ENCODE assay signal across 1 cellular context in the genomic region with DNA sequence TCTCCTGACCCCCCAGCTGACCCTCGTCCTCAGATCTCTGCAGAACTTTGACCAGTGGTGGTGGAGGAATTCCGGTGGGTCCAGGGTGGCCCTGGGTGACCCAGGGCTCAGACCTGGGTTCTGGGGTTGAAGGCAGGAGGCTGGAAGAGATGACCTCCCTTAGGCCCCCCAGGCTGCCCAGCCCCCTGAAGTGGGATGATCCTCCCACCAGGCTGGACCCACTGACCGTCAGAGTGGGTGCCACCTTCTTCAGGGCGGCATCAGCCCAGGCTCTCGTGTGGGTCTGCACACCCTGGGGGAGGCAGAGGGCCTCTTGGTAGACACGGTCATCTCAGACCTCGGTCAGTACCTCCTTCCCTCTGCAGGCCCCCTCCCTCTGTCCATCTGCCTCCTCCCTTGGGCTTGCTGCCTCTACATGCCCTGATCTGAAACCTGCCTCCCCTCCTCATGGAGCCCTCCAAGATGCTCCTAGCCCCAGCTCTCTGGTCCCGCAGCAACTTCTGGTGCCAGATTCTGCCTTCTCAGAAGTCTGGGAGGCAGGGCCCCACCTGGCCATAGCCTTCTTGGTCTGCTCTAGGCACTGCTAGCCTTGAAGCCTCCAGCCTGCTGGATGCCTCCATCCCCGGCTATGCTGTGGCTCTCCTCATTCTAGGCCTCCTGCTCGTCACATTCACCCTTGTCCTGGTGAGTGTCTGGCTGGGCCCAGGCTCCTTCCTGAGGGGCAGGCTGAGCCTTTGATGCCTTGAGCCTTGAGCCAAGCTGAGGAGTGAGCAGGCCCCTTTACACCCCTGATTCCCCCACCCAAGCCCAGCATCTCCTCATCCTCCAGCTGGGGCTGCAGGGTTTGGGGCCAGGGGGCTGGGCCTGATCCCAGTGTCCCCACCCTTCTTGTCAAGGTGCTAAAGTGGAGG.
TF ChIP-seq lines count a peak whose summit lies in the region.

No MANE protein-coding gene starts in this region.

TF ChIP-seq in IMR-90, 13 proteins besides CTCF, POLR2A, EP300 and RAD21 (continued from another document):
- TF ChIP-seq, protein P1, sequence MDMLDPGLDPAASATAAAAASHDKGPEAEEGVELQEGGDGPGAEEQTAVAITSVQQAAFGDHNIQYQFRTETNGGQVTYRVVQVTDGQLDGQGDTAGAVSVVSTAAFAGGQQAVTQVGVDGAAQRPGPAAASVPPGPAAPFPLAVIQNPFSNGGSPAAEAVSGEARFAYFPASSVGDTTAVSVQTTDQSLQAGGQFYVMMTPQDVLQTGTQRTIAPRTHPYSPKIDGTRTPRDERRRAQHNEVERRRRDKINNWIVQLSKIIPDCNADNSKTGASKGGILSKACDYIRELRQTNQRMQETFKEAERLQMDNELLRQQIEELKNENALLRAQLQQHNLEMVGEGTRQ (IDR thresholded peaks at IDR 0.05; ENCODE audit: low read depth, low read length): no peak
- TF ChIP-seq BHLHE40 (IDR thresholded peaks at IDR 0.05; ENCODE audit: low read depth, low read length): no peak
